In genomic region chr5:112691758-112692157, GRCh38 we compare ENCODE assay signal across 9 cellular contexts. TPM values are rescaled to one million over a fixed set of nuclear protein-coding genes. Genes with fewer than 3 reads are reported as not detected.
DNase-seq lines count a peak whose midpoint lies in the region; ATAC-seq and TF ChIP-seq lines count a peak whose summit lies in the region.
"Had no signal": no experiment of that assay in that cellular context is flagged by ENCODE, and none has a peak within 500 bp of the region (broad histone marks: within the 10 kb centered on the region; RNA-seq: fewer than 3 reads in every experiment).

No MANE protein-coding gene starts in this region.

- H3K27me3 ChIP-seq in mesenchymal stem cell (ENCODE audit: control insufficient read depth in 1 of 2, insufficient read depth in 1 of 2, low read length in 2 of 2) (peaks cover 7 to 26% of the 10 kb centered on the region in 2 experiments), neuronal stem cell (ENCODE audit: control insufficient read depth in 3 of 3, insufficient read depth in 3 of 3, low read depth in 1 of 3, low read length in 3 of 3) (no peaks in the 10 kb centered on the region), testis (no peaks in the 10 kb centered on the region)

- no peak overlapping the region for H2BK5ac ChIP-seq in mesenchymal stem cell (ENCODE audit: low read depth, low read length, poor library complexity, severe bottlenecking)
- H2BK5ac ChIP-seq in neuronal stem cell (ENCODE audit: low read length): no peak overlapping the region

- H3K4me3 ChIP-seq in mesenchymal stem cell (ENCODE audit: insufficient read depth in 1 of 2, low read depth in 1 of 2, low read length in 2 of 2): no peak overlapping the region
- no peak overlapping the region for H3K4me3 ChIP-seq in neuronal stem cell (ENCODE audit: low read length in 2 of 2)
- no peak overlapping the region for H3K4me3 ChIP-seq in testis

- H4K8ac ChIP-seq in mesenchymal stem cell (ENCODE audit: low read length) (no peak overlapping the region), neuronal stem cell (ENCODE audit: low read depth, low read length) (no peak overlapping the region)

- no peaks in the 10 kb centered on the region for H3K36me3 Mint-ChIP-seq in activated CD4-positive, alpha-beta memory T cell treated with anti-CD3 and anti-CD28 coated beads for 36 hours

- no peak overlapping the region for H3K4me2 ChIP-seq in mesenchymal stem cell (ENCODE audit: low read length, poor library complexity, severe bottlenecking)
- no peak overlapping the region for H3K4me2 ChIP-seq in neuronal stem cell (ENCODE audit: insufficient read depth, low read length, poor library complexity, severe bottlenecking)

- H3K27me3 Mint-ChIP-seq in activated CD4-positive, alpha-beta memory T cell treated with anti-CD3 and anti-CD28 coated beads for 36 hours: peaks cover 22% of the 10 kb centered on the region

- no peak overlapping the region for H3K23ac ChIP-seq in mesenchymal stem cell (ENCODE audit: low read length in 2 of 2)
- H3K23ac ChIP-seq in neuronal stem cell (ENCODE audit: low read depth, low read length, poor library complexity): no peak overlapping the region

- no peak for ATAC-seq in HG02798 (IDR thresholded peaks at IDR 0.05; ENCODE audit: poor library complexity, unreplicated experiment)

- WGBS in mesenchymal stem cell: 65% methylated on average over 3 of the region's 3 CpGs
- no CpG with 5 or more reads among the region's 3 CpGs for WGBS in neuronal stem cell (ENCODE audit: extremely low coverage in 2 of 2, insufficient read length in 2 of 2, insufficient replicate concordance in 1 of 2), 2 donors
- 70 to 81% methylated on average over 3 of the region's 3 CpGs for WGBS in testis, 2 donors

- TF ChIP-seq POLR2A in testis (IDR thresholded peaks at IDR 0.05): no peak

- H3K4me1 ChIP-seq in mesenchymal stem cell (ENCODE audit: control insufficient read depth, insufficient read depth, low read depth, low read length) (no peaks in the 10 kb centered on the region), neuronal stem cell (ENCODE audit: control insufficient read depth in 2 of 2, insufficient read depth in 1 of 2, low read depth in 1 of 2, low read length in 2 of 2) (peaks cover 0 to 7% of the 10 kb centered on the region in 2 donors), testis (no peaks in the 10 kb centered on the region)

- H3K27ac ChIP-seq in mesenchymal stem cell (ENCODE audit: low read length, poor library complexity, severe bottlenecking) (no peak overlapping the region), neuronal stem cell (replicated peaks; ENCODE audit: low read length) (no peak overlapping the region), testis (no peak overlapping the region)

- H2BK15ac ChIP-seq in mesenchymal stem cell (ENCODE audit: low read depth, poor library complexity, severe bottlenecking) (no peak overlapping the region), neuronal stem cell (ENCODE audit: low read length) (no peak overlapping the region)

- TF ChIP-seq RAD21 in Ishikawa (IDR thresholded peaks at IDR 0.05; ENCODE audit: low read depth): peak; percentile 75

- H3K4me1 Mint-ChIP-seq in activated CD4-positive, alpha-beta memory T cell treated with anti-CD3 and anti-CD28 coated beads for 36 hours (ENCODE audit: low read depth): no peaks in the 10 kb centered on the region

- H3K27ac Mint-ChIP-seq in activated CD4-positive, alpha-beta memory T cell treated with anti-CD3 and anti-CD28 coated beads for 36 hours: no peak overlapping the region

- no peak for TF ChIP-seq EP300 in Ishikawa (IDR thresholded peaks at IDR 0.05; ENCODE audit: borderline replicate concordance)

- H3K36me3 ChIP-seq in mesenchymal stem cell (ENCODE audit: control insufficient read depth in 1 of 2, insufficient read depth in 2 of 2, low read depth in 1 of 2, low read length in 2 of 2): no peaks in the 10 kb centered on the region
- H3K36me3 ChIP-seq in neuronal stem cell (replicated peaks in 1 of 2; ENCODE audit: control insufficient read depth in 2 of 2, insufficient read depth in 2 of 2, low read length in 2 of 2): no peaks in the 10 kb centered on the region
- H3K36me3 ChIP-seq in testis (ENCODE audit: low read depth, missing control alignments): no peaks in the 10 kb centered on the region

- no peak overlapping the region for H3K14ac ChIP-seq in mesenchymal stem cell (ENCODE audit: low read length in 2 of 2)
- H3K14ac ChIP-seq in neuronal stem cell (ENCODE audit: low read length): no peak overlapping the region

- H3K9me3 ChIP-seq in mesenchymal stem cell (ENCODE audit: control insufficient read depth, low read length) (no peaks in the 10 kb centered on the region), neuronal stem cell (replicated peaks in 1 of 2; ENCODE audit: control insufficient read depth in 2 of 2, insufficient read depth in 1 of 2, low read depth in 1 of 2, low read length in 2 of 2) (peaks cover 0 to 3% of the 10 kb centered on the region in 2 donors), testis (no peaks in the 10 kb centered on the region)

- H3K18ac ChIP-seq in mesenchymal stem cell (ENCODE audit: low read depth in 1 of 2, low read length in 2 of 2) (no peak overlapping the region), neuronal stem cell (ENCODE audit: low read length) (no peak overlapping the region)

- no peak for TF ChIP-seq CTCF in testis (IDR thresholded peaks at IDR 0.05)

- POLR2A ChIA-PET in activated CD4-positive, alpha-beta memory T cell treated with anti-CD3 and anti-CD28 coated beads for 36 hours (lab: Charles Lee): no interaction called here

- H2BK12ac ChIP-seq in mesenchymal stem cell (ENCODE audit: low read length in 2 of 2): no peak overlapping the region
- H2BK12ac ChIP-seq in neuronal stem cell (ENCODE audit: low read length): no peak overlapping the region

- H2AFZ ChIP-seq in mesenchymal stem cell (ENCODE audit: low read depth, low read length) (no peak overlapping the region), neuronal stem cell (ENCODE audit: low read length) (no peak overlapping the region)

- peak; percentile 26 for DNase-seq in DMS 273 (lab: John Stamatoyannopoulos, UW; ENCODE audit: unreplicated experiment)
- DNase-seq in DMS 273 treated with DMSO at 0.1 percent for 48 hours (lab: John Stamatoyannopoulos, UW): no peak
- peak; percentile 27 for DNase-seq in activated CD4-positive, alpha-beta memory T cell treated with anti-CD3 and anti-CD28 coated beads for 36 hours
- peak; percentile 33 for DNase-seq in mesenchymal stem cell
- DNase-seq in neuronal stem cell (ENCODE audit: low spot score): no peak
- DNase-seq in testis: no peak
- DNase-seq: NCI-H2171 had no signal

- no peak overlapping the region for H3K4me3 Mint-ChIP-seq in activated CD4-positive, alpha-beta memory T cell treated with anti-CD3 and anti-CD28 coated beads for 36 hours

- H2BK120ac ChIP-seq in mesenchymal stem cell (ENCODE audit: low read depth, low read length) (no peak overlapping the region), neuronal stem cell (ENCODE audit: low read depth, low read length) (no peak overlapping the region)

- H3K9ac ChIP-seq in mesenchymal stem cell (ENCODE audit: low read length) (no peak overlapping the region), neuronal stem cell (ENCODE audit: low read depth, low read length, poor library complexity) (no peak overlapping the region)

- CTCF ChIA-PET in activated CD4-positive, alpha-beta memory T cell treated with anti-CD3 and anti-CD28 coated beads for 36 hours (lab: Charles Lee): interaction anchor here (0.5 to 7.1 kb wide), 9 partner anchors 13 to 283 kb away, joined by 3 to 63 read pairs (median 3); partner anchors contain the start of gene APC

- intact Hi-C loops in activated CD4-positive, alpha-beta memory T cell treated with anti-CD3 and anti-CD28 coated beads for 36 hours (cut with micrococcal nuclease): loop anchor here (1.0 to 5.0 kb wide), 3 partner anchors 66 to 271 kb away; no protein-coding TSS in a partner anchor
- intact Hi-C loops in testis (cut with DNase I; ENCODE audit: low total_unique reads): no loop called here

- H3K79me1 ChIP-seq in mesenchymal stem cell (replicated peaks; ENCODE audit: low read length, poor library complexity, severe bottlenecking): no peaks in the 10 kb centered on the region
- no peaks in the 10 kb centered on the region for H3K79me1 ChIP-seq in neuronal stem cell (ENCODE audit: low read depth, low read length)

- no peak overlapping the region for H4K91ac ChIP-seq in mesenchymal stem cell (ENCODE audit: low read length)
- H4K91ac ChIP-seq in neuronal stem cell (ENCODE audit: low read depth, low read length, poor library complexity): no peak overlapping the region

- no peak overlapping the region for H3K4ac ChIP-seq in mesenchymal stem cell (ENCODE audit: low read depth in 1 of 2, low read length in 2 of 2)
- H3K4ac ChIP-seq in neuronal stem cell (ENCODE audit: low read length): no peak overlapping the region

- H3K9me3 Mint-ChIP-seq in activated CD4-positive, alpha-beta memory T cell treated with anti-CD3 and anti-CD28 coated beads for 36 hours: no peaks in the 10 kb centered on the region

- no peak overlapping the region for H2AK5ac ChIP-seq in mesenchymal stem cell (ENCODE audit: low read length, severe bottlenecking)
- H2AK5ac ChIP-seq in neuronal stem cell (ENCODE audit: low read depth, low read length): no peak overlapping the region

TF ChIP-seq in Ishikawa, 13 proteins besides CTCF, POLR2A, EP300 and RAD21 (continues in another document):
- TF ChIP-seq EGR1 (IDR thresholded peaks at IDR 0.05) (no peak), FOXM1 (IDR thresholded peaks at IDR 0.05; ENCODE audit: borderline replicate concordance, low read depth) (no peak), CREB1 (IDR thresholded peaks at IDR 0.05; ENCODE audit: low read depth) (no peak), CEBPB (IDR thresholded peaks at IDR 0.05) (no peak), YY1 (IDR thresholded peaks at IDR 0.05; ENCODE audit: low read depth) (no peak)

RNA-seq across cellular contexts. Expression of gene APC, which starts 45.9 kb away (rescaled TPM):
- total RNA-seq in activated CD4-positive, alpha-beta memory T cell treated with anti-CD3 and anti-CD28 coated beads for 36 hours: 10 to 100 TPM; 17.3 to 20.1 TPM
- 14.8 TPM for polyA plus RNA-seq in mesenchymal stem cell (2013, experiment 1 of 2)
- polyA plus RNA-seq in mesenchymal stem cell (2013, experiment 2 of 2): 14.9 TPM
- polyA plus RNA-seq in neuronal stem cell (2013, experiment 1 of 2): 10.7 TPM
- 11.2 TPM for polyA plus RNA-seq in neuronal stem cell (2013, experiment 2 of 2)
- 10 to 100 TPM; 39.4 to 58.8 TPM for total RNA-seq in testis
- polyA plus RNA-seq in testis (ENCODE audit: insufficient read depth, low read depth, low replicate concordance): 7.1 TPM

Comparison
In these comparisons a context has a peak if more than half of its experiments do, and no peak if none do; other contexts are left out.
1. DNase-seq: peak in DMS 273 (single experiment), activated CD4-positive, alpha-beta memory T cell treated with anti-CD3 and anti-CD28 coated beads for 36 hours (single experiment) and mesenchymal stem cell (single experiment); none in DMS 273 treated with DMSO at 0.1 percent for 48 hours (single experiment), neuronal stem cell (single experiment) and testis (single experiment).